11 cellular contexts compared by ENCODE assay signal in the genomic region with DNA sequence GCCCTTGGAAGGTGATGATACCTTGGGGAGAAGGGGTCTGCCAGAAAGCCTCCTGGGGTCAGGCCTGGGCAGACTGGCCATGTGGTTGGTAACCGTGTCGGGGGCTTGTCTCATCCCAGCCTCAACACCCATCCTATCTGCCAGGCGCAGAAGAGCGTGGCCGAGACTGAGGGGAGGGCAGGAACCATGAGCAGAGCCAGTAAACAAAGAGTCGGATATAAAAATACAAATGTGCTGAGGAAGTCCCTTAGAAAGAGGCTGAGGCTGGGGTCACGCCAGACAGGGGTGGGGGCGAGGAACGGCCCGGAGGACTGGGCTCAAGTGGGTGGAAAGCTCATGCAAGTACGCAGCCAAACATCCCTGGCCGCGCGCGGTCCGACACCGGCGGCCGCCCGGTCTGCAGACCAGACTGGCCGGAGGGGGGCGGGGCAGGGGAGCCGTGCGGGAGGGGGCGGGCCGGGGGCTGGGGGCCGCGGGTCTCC. TPM values are rescaled to one million over a fixed set of nuclear protein-coding genes. Genes with fewer than 3 reads are reported as not detected.
DNase-seq lines count a peak whose midpoint lies in the region; ATAC-seq, FAIRE-seq and TF ChIP-seq lines count a peak whose summit lies in the region.
"Had no signal": no experiment of that assay in that cellular context is flagged by ENCODE, and none has a peak within 500 bp of the region (broad histone marks: within the 10 kb centered on the region; RNA-seq: fewer than 3 reads in every experiment).

No MANE protein-coding gene starts in this region.

- no peaks in the 10 kb centered on the region for H3K9me3 Mint-ChIP-seq in MCF 10A (ENCODE audit: unreplicated experiment)

- H3K27me3 Mint-ChIP-seq in MCF 10A (ENCODE audit: insufficient read depth, unreplicated experiment), result no peaks in the 10 kb centered on the region
- H3K27me3 Mint-ChIP-seq in T-helper 17 cell, result no peaks in the 10 kb centered on the region

- ATAC-seq in T-helper 17 cell, result no peak
- ATAC-seq in HepG2, result no peak
- ATAC-seq in sciatic nerve, result no peak

- no peak for DNase-seq in MCF 10A (ENCODE audit: unreplicated experiment)
- DNase-seq in mammary epithelial cell, result no peak
- DNase-seq in T-helper 17 cell, result no peak
- DNase-seq in HepG2 (ENCODE audit: low spot score), result no peak
- DNase-seq in suprapubic skin (ENCODE audit: low spot score in 2 of 2), result no peak
- no peak for DNase-seq in stimulated activated naive CD4-positive, alpha-beta T cell (lab: John Stamatoyannopoulos, UW)
- no peak for DNase-seq in sciatic nerve (ENCODE audit: low spot score)
- no peak for DNase-seq in superior temporal gyrus (ENCODE audit: extremely low spot score)
- DNase-seq: NCI-H1048 had no signal

- 53% methylated on average over 7 of the region's 28 CpGs for WGBS in mammary epithelial cell (ENCODE audit: low coverage, missing lambda C conversion rate)
- WGBS in HepG2 (ENCODE audit: low lambda C conversion rate), result 70% methylated on average over 11 of the region's 28 CpGs
- WGBS in suprapubic skin, result 35% methylated on average over 10 of the region's 28 CpGs

- in situ Hi-C loops in mammary epithelial cell (cut with MboI; ENCODE audit: low sequenced_read_pairs in 2 of 2), result no loop called here
- in situ Hi-C loops in HepG2 (cut with HindIII; ENCODE audit: extremely low pct_ligation_motif_present, low pct_unique_long_range_greater_than_20kb), result no loop called here

- peaks cover 5% of the 10 kb centered on the region for H3K79me2 ChIP-seq in mammary epithelial cell (ENCODE audit: insufficient read depth, low read length)
- peaks cover 1% of the 10 kb centered on the region for H3K79me2 ChIP-seq in HepG2 (ENCODE audit: insufficient read depth, low read length)

- H3K9ac ChIP-seq in mammary epithelial cell (ENCODE audit: insufficient read depth, low read length), result no peak overlapping the region
- no peak overlapping the region for H3K9ac ChIP-seq in HepG2 (ENCODE audit: insufficient read depth, low read depth, low read length)

- no peak for TF ChIP-seq EP300 in HepG2 (IDR thresholded peaks at IDR 0.05; ENCODE audit: low read depth in 2 of 2, low read length in 2 of 2)
- TF ChIP-seq EP300 in HepG2 (CRISPR knock-in tag; IDR thresholded peaks at IDR 0.05; ENCODE audit: borderline replicate concordance), result no peak
- TF ChIP-seq EP300 in suprapubic skin (IDR thresholded peaks at IDR 0.05), result no peak

- no peak overlapping the region for H3K4me2 ChIP-seq in mammary epithelial cell (ENCODE audit: insufficient read depth, low read depth, low read length)
- H3K4me2 ChIP-seq in HepG2 (ENCODE audit: low read depth, low read length), result no peak overlapping the region

- dilution Hi-C loops in mammary epithelial cell (cut with HindIII; ENCODE audit: low sequenced_read_pairs), result no loop called here

- TF ChIP-seq CTCF in MCF 10A (IDR thresholded peaks at IDR 0.05; ENCODE audit: unreplicated experiment) (no peak), mammary epithelial cell (conservative IDR thresholded peaks at IDR 0.05 in 1 of 2, IDR thresholded peaks at IDR 0.05 in 1 of 2; ENCODE audit: extremely low read depth in 1 of 2, insufficient read depth in 1 of 2, low read depth in 1 of 2, low read length in 2 of 2) (no peak), HepG2 (CRISPR knock-in tag; IDR thresholded peaks at IDR 0.05) (no peak), suprapubic skin (IDR thresholded peaks at IDR 0.05) (no peak)

- peak overlapping the region; percentile 65 for H3K4me3 Mint-ChIP-seq in MCF 10A (ENCODE audit: unreplicated experiment)
- H3K4me3 Mint-ChIP-seq in T-helper 17 cell, result peak overlapping the region; percentile 90

- H3K27ac ChIP-seq in mammary epithelial cell (ENCODE audit: insufficient read depth, low read depth, low read length) (no peak overlapping the region), HepG2 (ENCODE audit: extremely low read length, insufficient read depth, low read length) (no peak overlapping the region), suprapubic skin (no peak overlapping the region)
- H3K27ac ChIP-seq: neutrophil had no signal

- CTCF ChIA-PET in MCF 10A (lab: Yijun Ruan, JAX), result interaction anchor here (0.9 kb wide), 1 partner anchor 10 kb away, joined by 3 read pairs; the partner anchor contains the start of gene EEF1AKMT4
- CTCF ChIA-PET in mammary epithelial cell (lab: Charles Lee; ENCODE audit: low non-redundant PET), result no interaction called here
- CTCF ChIA-PET in HepG2 (lab: Yijun Ruan, JAX; ENCODE audit: low intra/inter-chr PET ratio, low total read pairs), result no interaction called here

- FAIRE-seq in HepG2 (lab: Jason Lieb, UNC), result no peak
- FAIRE-seq: colon had no signal

- no peak overlapping the region for H2AFZ ChIP-seq in mammary epithelial cell (ENCODE audit: low read depth, low read length)
- no peak overlapping the region for H2AFZ ChIP-seq in HepG2 (ENCODE audit: low read length)

- TF ChIP-seq POLR2A in HepG2 (IDR thresholded peaks at IDR 0.05; ENCODE audit: insufficient read depth in 1 of 2, low read depth in 2 of 2, low read length in 2 of 2), result no peak
- TF ChIP-seq POLR2A in suprapubic skin (IDR thresholded peaks at IDR 0.05), result no peak

- no peaks in the 10 kb centered on the region for H3K36me3 Mint-ChIP-seq in MCF 10A (ENCODE audit: insufficient read depth, unreplicated experiment)
- H3K36me3 Mint-ChIP-seq in T-helper 17 cell (ENCODE audit: low read depth), result peaks cover 5% of the 10 kb centered on the region

- no peak for TF ChIP-seq RAD21 in HepG2 (CRISPR knock-in tag; IDR thresholded peaks at IDR 0.05)

- H3K4me3 ChIP-seq in mammary epithelial cell (replicated peaks in 1 of 3; ENCODE audit: insufficient read depth in 1 of 3, low read depth in 2 of 3, low read length in 3 of 3) (no peak overlapping the region), HepG2 (replicated peaks in 1 of 3; ENCODE audit: insufficient read depth in 1 of 3, low read depth in 2 of 3, low read length in 3 of 3) (no peak overlapping the region), suprapubic skin (peak overlapping the region; percentile 50)

- peaks cover 29% of the 10 kb centered on the region for H3K4me1 ChIP-seq in mammary epithelial cell (ENCODE audit: insufficient read depth, low read length)
- peaks cover 24% of the 10 kb centered on the region for H3K4me1 ChIP-seq in HepG2 (ENCODE audit: insufficient read depth, low read length)
- peaks cover 33% of the 10 kb centered on the region for H3K4me1 ChIP-seq in suprapubic skin

- peak overlapping the region; percentile 65 for H3K27ac Mint-ChIP-seq in MCF 10A (ENCODE audit: low read depth, unreplicated experiment)
- peak overlapping the region; percentile 45 for H3K27ac Mint-ChIP-seq in T-helper 17 cell

- H3K36me3 ChIP-seq in mammary epithelial cell (ENCODE audit: insufficient read depth, low read length), result no peaks in the 10 kb centered on the region
- H3K36me3 ChIP-seq in HepG2 (replicated peaks in 1 of 2; ENCODE audit: control insufficient read depth in 1 of 2, insufficient read depth in 2 of 2, low read length in 2 of 2), result 0 out of 5 replicates have a peak, but pooled peaks cover 0 to 1% of the 10 kb centered on the region in 2 experiments
- H3K36me3 ChIP-seq in suprapubic skin, result peaks cover 4% of the 10 kb centered on the region
- H3K36me3 ChIP-seq: neutrophil had no signal

- H4K20me1 ChIP-seq in mammary epithelial cell (ENCODE audit: insufficient read depth, low read length) (peaks cover 2% of the 10 kb centered on the region), HepG2 (ENCODE audit: insufficient read depth, low read length) (peaks cover 12% of the 10 kb centered on the region; the same call in 1 of the 2 replicates)

- H3K4me1 Mint-ChIP-seq in MCF 10A (ENCODE audit: insufficient read depth, unreplicated experiment) (peaks cover 21% of the 10 kb centered on the region), T-helper 17 cell (peaks cover 22% of the 10 kb centered on the region)

- POLR2A ChIA-PET in MCF 10A (lab: Yijun Ruan, JAX) (interaction anchor here (0.6 to 2.9 kb wide), 2 partner anchors 10 to 13 kb away, joined by 3 to 11 read pairs; partner anchors contain the start of gene EEF1AKMT4), HepG2 (lab: Yijun Ruan, JAX) (interaction anchor here (1.6 kb wide), 1 partner anchor 9 kb away, joined by 8 read pairs; no protein-coding TSS in a partner anchor)

- no peaks in the 10 kb centered on the region for H3K9me3 ChIP-seq in mammary epithelial cell (replicated peaks; ENCODE audit: insufficient read depth, low read length)
- H3K9me3 ChIP-seq in T-helper 17 cell (ENCODE audit: control insufficient read depth, low read length, poor library complexity, severe bottlenecking), result no peaks in the 10 kb centered on the region
- no peaks in the 10 kb centered on the region for H3K9me3 ChIP-seq in HepG2 (ENCODE audit: low read length)
- no peaks in the 10 kb centered on the region for H3K9me3 ChIP-seq in suprapubic skin
- H3K9me3 ChIP-seq: neutrophil had no signal

- BruUV-seq in MCF 10A (replicated peaks; lab: Mats Ljungman, UMichigan) (no TSS peak), mammary epithelial cell (replicated peaks; lab: Mats Ljungman, UMichigan) (no TSS peak), HepG2 (replicated peaks; lab: Mats Ljungman, UMichigan) (no TSS peak)

- intact Hi-C loops in MCF 10A (cut with micrococcal nuclease) (no loop called here), mammary epithelial cell (cut with micrococcal nuclease) (no loop called here), HepG2 (cut with micrococcal nuclease; ENCODE audit: unreplicated experiment) (no loop called here), sciatic nerve (cut with DNase I) (no loop called here)

- H3K27me3 ChIP-seq in mammary epithelial cell (ENCODE audit: insufficient read depth, low read length) (peaks cover 5% of the 10 kb centered on the region), HepG2 (ENCODE audit: control insufficient read depth in 1 of 2, insufficient read depth in 2 of 2, low read length in 2 of 2) (peaks cover 3 to 27% of the 10 kb centered on the region in 2 experiments), suprapubic skin (peaks cover 62% of the 10 kb centered on the region)

RNA-seq across cellular contexts. Expression of gene CAMK2N2, which starts 1.9 kb away (rescaled TPM):
- 6.1 TPM in 2 replicates for total RNA-seq in MCF 10A (2022)
- 1 to 10 TPM in 1 of 2 donors, not detected in 1; 3.7 TPM for total RNA-seq in mammary epithelial cell
- polyA plus RNA-seq in mammary epithelial cell, result 0.92 TPM
- polyA minus RNA-seq in mammary epithelial cell, result 0.98 TPM
- total RNA-seq in T-helper 17 cell, result under 1 TPM; 0.20 to 0.31 TPM
- 0.27 TPM in 1 of 2 replicates, not detected in the other for total RNA-seq in HepG2 (2016; rRNA removed; fragmentation: Illumina TruSeq; extraction: Trizol)
- not detected in 2 replicates for total RNA-seq in HepG2 (2016; cell fraction: cytosol; rRNA removed; fragmentation: Illumina TruSeq; extraction: Trizol; ENCODE audit: low read depth)
- 0.09 and 0.27 TPM in 2 replicates for total RNA-seq in HepG2 (2016; cell fraction: insoluble cytoplasmic fraction; rRNA removed; fragmentation: Illumina TruSeq; extraction: Trizol)
- total RNA-seq in HepG2 (2016; cell fraction: membrane; rRNA removed; fragmentation: Illumina TruSeq; extraction: Trizol), result 0.34 and 0.72 TPM in 2 replicates
- not detected in 2 replicates for total RNA-seq in HepG2 (2016; cell fraction: nucleus; rRNA removed; fragmentation: Illumina TruSeq; extraction: Trizol)
- polyA plus RNA-seq in HepG2 (2011; rRNA removed), result 0.04 and 0.12 TPM in 2 replicates
- polyA plus RNA-seq in HepG2 (2011; cell fraction: cytosol; rRNA removed), result 0.07 and 0.08 TPM in 2 replicates
- polyA plus RNA-seq in HepG2 (2011; cell fraction: nucleus; rRNA removed), result 0.09 and 0.16 TPM in 2 replicates
- not detected in 2 replicates for polyA plus RNA-seq in HepG2 (2012)
- polyA plus RNA-seq in HepG2 (2016; cell fraction: cytosol; fragmentation: Illumina TruSeq; extraction: Trizol; ENCODE audit: low read depth), result 0.95 and 1.1 TPM in 2 replicates
- polyA plus RNA-seq in HepG2 (2016; cell fraction: insoluble cytoplasmic fraction; fragmentation: Illumina TruSeq; extraction: Trizol; ENCODE audit: low read depth), result not detected in 2 replicates
- 1.00 and 1.2 TPM in 2 replicates for polyA plus RNA-seq in HepG2 (2016; cell fraction: membrane; fragmentation: Illumina TruSeq; extraction: Trizol; ENCODE audit: low read depth)
- polyA plus RNA-seq in HepG2 (2016; cell fraction: nucleus; fragmentation: Illumina TruSeq; extraction: Trizol; ENCODE audit: insufficient read depth, low read depth), result 0.46 and 0.47 TPM in 2 replicates
- polyA minus RNA-seq in HepG2 (2011; rRNA and poly(A)+ RNA removed; ENCODE audit: low replicate concordance), result 7.5 TPM in 1 of 2 replicates, not detected in the other
- 0.44 TPM in 1 of 2 replicates, not detected in the other for polyA minus RNA-seq in HepG2 (2011; cell fraction: cytosol; rRNA and poly(A)+ RNA removed)
- polyA minus RNA-seq in HepG2 (2011; cell fraction: nucleus; rRNA and poly(A)+ RNA removed), result not detected in 2 replicates
- total RNA-seq in suprapubic skin, result not detected
- total RNA-seq in sciatic nerve, result 0.53 TPM

RNA-seq across cellular contexts. Expression of gene EEF1AKMT4, which starts 10.0 kb away (rescaled TPM):
- total RNA-seq in MCF 10A (2022) (4.9 and 10.1 TPM in 2 replicates), mammary epithelial cell (1 to 10 TPM; 5.3 to 8.6 TPM), T-helper 17 cell (under 1 TPM; 0.45 to 0.65 TPM), HepG2 (2016; rRNA removed; fragmentation: Illumina TruSeq; extraction: Trizol) (13.1 and 16.4 TPM in 2 replicates), suprapubic skin (10 to 100 TPM in 2 of 4 donors, 1 to 10 TPM in 2; 4.3 to 11.8 (median 10.0) TPM), sciatic nerve (1.3 TPM)
- polyA plus RNA-seq in mammary epithelial cell (19.1 TPM), HepG2 (2011; rRNA removed) (14.6 and 15.8 TPM in 2 replicates)
- polyA minus RNA-seq in mammary epithelial cell, result 23.2 TPM
- 3.9 and 4.5 TPM in 2 replicates for total RNA-seq in HepG2 (2016; cell fraction: cytosol; rRNA removed; fragmentation: Illumina TruSeq; extraction: Trizol; ENCODE audit: low read depth)
- total RNA-seq in HepG2 (2016; cell fraction: insoluble cytoplasmic fraction; rRNA removed; fragmentation: Illumina TruSeq; extraction: Trizol), result 14.7 and 16.4 TPM in 2 replicates
- total RNA-seq in HepG2 (2016; cell fraction: membrane; rRNA removed; fragmentation: Illumina TruSeq; extraction: Trizol), result 7.3 and 8.6 TPM in 2 replicates
- total RNA-seq in HepG2 (2016; cell fraction: nucleus; rRNA removed; fragmentation: Illumina TruSeq; extraction: Trizol), result 6.3 and 6.6 TPM in 2 replicates
- polyA plus RNA-seq in HepG2 (2011; cell fraction: cytosol; rRNA removed), result 21.1 and 28.9 TPM in 2 replicates
- 9.1 and 9.2 TPM in 2 replicates for polyA plus RNA-seq in HepG2 (2011; cell fraction: nucleus; rRNA removed)
- 6.5 and 12.4 TPM in 2 replicates for polyA plus RNA-seq in HepG2 (2012)
- 4.8 and 4.9 TPM in 2 replicates for polyA plus RNA-seq in HepG2 (2016; cell fraction: cytosol; fragmentation: Illumina TruSeq; extraction: Trizol; ENCODE audit: low read depth)
- 17.4 and 17.7 TPM in 2 replicates for polyA plus RNA-seq in HepG2 (2016; cell fraction: insoluble cytoplasmic fraction; fragmentation: Illumina TruSeq; extraction: Trizol; ENCODE audit: low read depth)
- 7.4 and 7.6 TPM in 2 replicates for polyA plus RNA-seq in HepG2 (2016; cell fraction: membrane; fragmentation: Illumina TruSeq; extraction: Trizol; ENCODE audit: low read depth)
- 6.9 and 8.1 TPM in 2 replicates for polyA plus RNA-seq in HepG2 (2016; cell fraction: nucleus; fragmentation: Illumina TruSeq; extraction: Trizol; ENCODE audit: insufficient read depth, low read depth)
- polyA minus RNA-seq in HepG2 (2011; rRNA and poly(A)+ RNA removed; ENCODE audit: low replicate concordance), result 33.3 and 107 TPM in 2 replicates
- polyA minus RNA-seq in HepG2 (2011; cell fraction: cytosol; rRNA and poly(A)+ RNA removed), result 4.6 and 4.7 TPM in 2 replicates
- 7.3 and 9.4 TPM in 2 replicates for polyA minus RNA-seq in HepG2 (2011; cell fraction: nucleus; rRNA and poly(A)+ RNA removed)

RNA-seq across cellular contexts. Expression of gene ALG3, which starts 10.7 kb away (rescaled TPM):
- total RNA-seq in MCF 10A (2022), result 60.4 and 77.8 TPM in 2 replicates
- total RNA-seq in mammary epithelial cell, result 10 to 100 TPM; 23.8 to 52.2 TPM
- polyA plus RNA-seq in mammary epithelial cell, result 56.5 TPM
- polyA minus RNA-seq in mammary epithelial cell, result 102 TPM
- total RNA-seq in T-helper 17 cell, result 10 to 100 TPM; 17.6 to 24.1 TPM
- total RNA-seq in HepG2 (2016; rRNA removed; fragmentation: Illumina TruSeq; extraction: Trizol), result 28.8 and 46.6 TPM in 2 replicates
- total RNA-seq in HepG2 (2016; cell fraction: cytosol; rRNA removed; fragmentation: Illumina TruSeq; extraction: Trizol; ENCODE audit: low read depth), result 47.3 and 56.1 TPM in 2 replicates
- total RNA-seq in HepG2 (2016; cell fraction: insoluble cytoplasmic fraction; rRNA removed; fragmentation: Illumina TruSeq; extraction: Trizol), result 27.8 and 43.4 TPM in 2 replicates
- total RNA-seq in HepG2 (2016; cell fraction: membrane; rRNA removed; fragmentation: Illumina TruSeq; extraction: Trizol), result 51.4 and 62.8 TPM in 2 replicates
- total RNA-seq in HepG2 (2016; cell fraction: nucleus; rRNA removed; fragmentation: Illumina TruSeq; extraction: Trizol), result 46.0 and 52.3 TPM in 2 replicates
- 57.1 and 63.2 TPM in 2 replicates for polyA plus RNA-seq in HepG2 (2011; rRNA removed)
- 74.6 and 81.8 TPM in 2 replicates for polyA plus RNA-seq in HepG2 (2011; cell fraction: cytosol; rRNA removed)
- 94.7 and 101 TPM in 2 replicates for polyA plus RNA-seq in HepG2 (2011; cell fraction: nucleus; rRNA removed)
- polyA plus RNA-seq in HepG2 (2012), result 43.5 and 53.9 TPM in 2 replicates
- polyA plus RNA-seq in HepG2 (2016; cell fraction: cytosol; fragmentation: Illumina TruSeq; extraction: Trizol; ENCODE audit: low read depth), result 72.7 and 85.7 TPM in 2 replicates
- polyA plus RNA-seq in HepG2 (2016; cell fraction: insoluble cytoplasmic fraction; fragmentation: Illumina TruSeq; extraction: Trizol; ENCODE audit: low read depth), result 39.8 and 50.9 TPM in 2 replicates
- polyA plus RNA-seq in HepG2 (2016; cell fraction: membrane; fragmentation: Illumina TruSeq; extraction: Trizol; ENCODE audit: low read depth), result 95.5 and 96.4 TPM in 2 replicates
- 113 and 119 TPM in 2 replicates for polyA plus RNA-seq in HepG2 (2016; cell fraction: nucleus; fragmentation: Illumina TruSeq; extraction: Trizol; ENCODE audit: insufficient read depth, low read depth)
- 275 and 712 TPM in 2 replicates for polyA minus RNA-seq in HepG2 (2011; rRNA and poly(A)+ RNA removed; ENCODE audit: low replicate concordance)
- polyA minus RNA-seq in HepG2 (2011; cell fraction: cytosol; rRNA and poly(A)+ RNA removed), result 45.2 and 48.1 TPM in 2 replicates
- 80.9 and 81.0 TPM in 2 replicates for polyA minus RNA-seq in HepG2 (2011; cell fraction: nucleus; rRNA and poly(A)+ RNA removed)
- total RNA-seq in suprapubic skin, result 10 to 100 TPM; 36.6 to 63.0 (median 59.2) TPM
- total RNA-seq in sciatic nerve, result 16.7 TPM

RNA-seq across cellular contexts. Expression of gene ECE2, which starts 16.4 kb away (rescaled TPM):
- total RNA-seq in MCF 10A (2022) (not detected in 2 replicates), mammary epithelial cell (under 1 TPM in 1 of 2 donors, not detected in 1; 0.33 TPM), T-helper 17 cell (not detected), HepG2 (2016; rRNA removed; fragmentation: Illumina TruSeq; extraction: Trizol) (not detected in 2 replicates), suprapubic skin (not detected), sciatic nerve (not detected)
- polyA plus RNA-seq in mammary epithelial cell (not detected), HepG2 (2011; rRNA removed) (0.03 TPM in 1 of 2 replicates, not detected in the other)
- polyA minus RNA-seq in mammary epithelial cell, result not detected
- total RNA-seq in HepG2 (2016; cell fraction: cytosol; rRNA removed; fragmentation: Illumina TruSeq; extraction: Trizol; ENCODE audit: low read depth), result not detected in 2 replicates
- total RNA-seq in HepG2 (2016; cell fraction: insoluble cytoplasmic fraction; rRNA removed; fragmentation: Illumina TruSeq; extraction: Trizol), result not detected in 2 replicates
- not detected in 2 replicates for total RNA-seq in HepG2 (2016; cell fraction: membrane; rRNA removed; fragmentation: Illumina TruSeq; extraction: Trizol)
- total RNA-seq in HepG2 (2016; cell fraction: nucleus; rRNA removed; fragmentation: Illumina TruSeq; extraction: Trizol), result not detected in 2 replicates
- not detected in 2 replicates for polyA plus RNA-seq in HepG2 (2011; cell fraction: cytosol; rRNA removed)
- polyA plus RNA-seq in HepG2 (2011; cell fraction: nucleus; rRNA removed), result 0.10 and 0.16 TPM in 2 replicates
- not detected in 2 replicates for polyA plus RNA-seq in HepG2 (2012)
- not detected in 2 replicates for polyA plus RNA-seq in HepG2 (2016; cell fraction: cytosol; fragmentation: Illumina TruSeq; extraction: Trizol; ENCODE audit: low read depth)
- polyA plus RNA-seq in HepG2 (2016; cell fraction: insoluble cytoplasmic fraction; fragmentation: Illumina TruSeq; extraction: Trizol; ENCODE audit: low read depth), result not detected in 2 replicates
- polyA plus RNA-seq in HepG2 (2016; cell fraction: membrane; fragmentation: Illumina TruSeq; extraction: Trizol; ENCODE audit: low read depth), result not detected in 2 replicates
- polyA plus RNA-seq in HepG2 (2016; cell fraction: nucleus; fragmentation: Illumina TruSeq; extraction: Trizol; ENCODE audit: insufficient read depth, low read depth), result not detected in 2 replicates
- 0.14 TPM in 1 of 2 replicates, not detected in the other for polyA minus RNA-seq in HepG2 (2011; rRNA and poly(A)+ RNA removed; ENCODE audit: low replicate concordance)
- not detected in 2 replicates for polyA minus RNA-seq in HepG2 (2011; cell fraction: cytosol; rRNA and poly(A)+ RNA removed)
- polyA minus RNA-seq in HepG2 (2011; cell fraction: nucleus; rRNA and poly(A)+ RNA removed), result not detected in 2 replicates

RNA-seq across cellular contexts. Expression of gene VWA5B2, which starts 30.1 kb away (rescaled TPM):
- total RNA-seq in MCF 10A (2022), result not detected in 2 replicates
- under 1 TPM; 0.19 to 0.33 TPM for total RNA-seq in mammary epithelial cell
- 0.01 TPM for polyA plus RNA-seq in mammary epithelial cell
- polyA minus RNA-seq in mammary epithelial cell, result not detected
- not detected for total RNA-seq in T-helper 17 cell
- 0.04 TPM in 1 of 2 replicates, not detected in the other for total RNA-seq in HepG2 (2016; rRNA removed; fragmentation: Illumina TruSeq; extraction: Trizol)
- not detected in 2 replicates for total RNA-seq in HepG2 (2016; cell fraction: cytosol; rRNA removed; fragmentation: Illumina TruSeq; extraction: Trizol; ENCODE audit: low read depth)
- total RNA-seq in HepG2 (2016; cell fraction: insoluble cytoplasmic fraction; rRNA removed; fragmentation: Illumina TruSeq; extraction: Trizol), result 0.06 TPM in 1 of 2 replicates, not detected in the other
- total RNA-seq in HepG2 (2016; cell fraction: membrane; rRNA removed; fragmentation: Illumina TruSeq; extraction: Trizol), result not detected in 2 replicates
- 0.25 TPM in 1 of 2 replicates, not detected in the other for total RNA-seq in HepG2 (2016; cell fraction: nucleus; rRNA removed; fragmentation: Illumina TruSeq; extraction: Trizol)
- 0.03 and 0.04 TPM in 2 replicates for polyA plus RNA-seq in HepG2 (2011; rRNA removed)
- not detected in 2 replicates for polyA plus RNA-seq in HepG2 (2011; cell fraction: cytosol; rRNA removed)
- polyA plus RNA-seq in HepG2 (2011; cell fraction: nucleus; rRNA removed), result 0.26 and 0.50 TPM in 2 replicates
- polyA plus RNA-seq in HepG2 (2012), result 0.13 TPM in 1 of 2 replicates, not detected in the other
- polyA plus RNA-seq in HepG2 (2016; cell fraction: cytosol; fragmentation: Illumina TruSeq; extraction: Trizol; ENCODE audit: low read depth), result not detected in 2 replicates
- polyA plus RNA-seq in HepG2 (2016; cell fraction: insoluble cytoplasmic fraction; fragmentation: Illumina TruSeq; extraction: Trizol; ENCODE audit: low read depth), result 0.07 TPM in 1 of 2 replicates, not detected in the other
- polyA plus RNA-seq in HepG2 (2016; cell fraction: membrane; fragmentation: Illumina TruSeq; extraction: Trizol; ENCODE audit: low read depth), result not detected in 2 replicates
- polyA plus RNA-seq in HepG2 (2016; cell fraction: nucleus; fragmentation: Illumina TruSeq; extraction: Trizol; ENCODE audit: insufficient read depth, low read depth), result 0.18 and 0.64 TPM in 2 replicates
- polyA minus RNA-seq in HepG2 (2011; rRNA and poly(A)+ RNA removed; ENCODE audit: low replicate concordance), result 0.48 and 0.87 TPM in 2 replicates
- not detected in 2 replicates for polyA minus RNA-seq in HepG2 (2011; cell fraction: cytosol; rRNA and poly(A)+ RNA removed)
- not detected in 2 replicates for polyA minus RNA-seq in HepG2 (2011; cell fraction: nucleus; rRNA and poly(A)+ RNA removed)
- under 1 TPM in 1 of 4 donors, not detected in 3; 0.24 TPM for total RNA-seq in suprapubic skin
- 0.53 TPM for total RNA-seq in sciatic nerve
